ENCODE assay signal across 7 cellular contexts in genomic region chr15:101128191-101128590, GRCh38.
A peak's percentile ranks its signal among the peaks of the same experiment; 100 is the strongest.
DNase-seq lines count a peak whose midpoint lies in the region; ATAC-seq and TF ChIP-seq lines count a peak whose summit lies in the region.

No MANE protein-coding gene starts in this region.

- H3K27me3 Mint-ChIP-seq in stimulated activated naive CD8-positive, alpha-beta T cell treated with anti-CD3 and anti-CD28 coated beads, Interleukin-15, amount 100 ng/mL, for 72 hours, result no peaks in the 10 kb centered on the region

- TF ChIP-seq POLR2A in lower leg skin (IDR thresholded peaks at IDR 0.05), result no peak

- intact Hi-C loops in lower leg skin (cut with DNase I; ENCODE audit: low total_unique reads), result no loop called here

- WGBS in lower leg skin, 2 donors, result 41 to 48% methylated on average over 7 of the region's 7 CpGs

- peaks cover 4 to 5% of the 10 kb centered on the region in 2 donors for H3K9me3 Mint-ChIP-seq in stimulated activated naive CD8-positive, alpha-beta T cell treated with anti-CD3 and anti-CD28 coated beads, Interleukin-15, amount 100 ng/mL, for 72 hours

- TF ChIP-seq CTCF in VCaP (conservative IDR thresholded peaks at IDR 0.05) (no peak), lower leg skin (IDR thresholded peaks at IDR 0.05) (no peak)

- peak overlapping the region; percentile 81 to 83 for H3K4me3 Mint-ChIP-seq in stimulated activated naive CD8-positive, alpha-beta T cell treated with anti-CD3 and anti-CD28 coated beads, Interleukin-15, amount 100 ng/mL, for 72 hours

- H3K4me3 ChIP-seq in lower leg skin (ENCODE audit: low read depth, poor library complexity, severe bottlenecking), result no peak overlapping the region

- peak overlapping the region; percentile 62 for H3K27ac ChIP-seq in VCaP

- H3K4me1 Mint-ChIP-seq in stimulated activated naive CD8-positive, alpha-beta T cell treated with anti-CD3 and anti-CD28 coated beads, Interleukin-15, amount 100 ng/mL, for 72 hours, result peaks cover 69% of the 10 kb centered on the region

- peak overlapping the region; percentile 98 to 99 for H3K27ac Mint-ChIP-seq in stimulated activated naive CD8-positive, alpha-beta T cell treated with anti-CD3 and anti-CD28 coated beads, Interleukin-15, amount 100 ng/mL, for 72 hours

- no peak for ATAC-seq in stimulated activated naive CD8-positive, alpha-beta T cell treated with anti-CD3 and anti-CD28 coated beads, Interleukin-15, amount 100 ng/mL, for 72 hours

- DNase-seq in HK-2 (ENCODE audit: unreplicated experiment), result peak; percentile 16
- DNase-seq in glomerular visceral epithelial cell (ENCODE audit: extremely low spot score), result peak; percentile 77
- DNase-seq in stimulated activated naive CD8-positive, alpha-beta T cell treated with anti-CD3 and anti-CD28 coated beads, Interleukin-15, amount 100 ng/mL, for 72 hours, result no peak
- no peak for DNase-seq in lower leg skin (ENCODE audit: low spot score in 2 of 2)
- no peak for DNase-seq in activated gamma-delta T cell (lab: John Stamatoyannopoulos, UW)
- no peak for DNase-seq in HT-29 (ENCODE audit: low spot score)

Comparison
In these comparisons a context has a peak if more than half of its experiments do, and no peak if none do; other contexts are left out.
1. DNase-seq: peak in HK-2 (single experiment) and glomerular visceral epithelial cell (single experiment); none in stimulated activated naive CD8-positive, alpha-beta T cell treated with anti-CD3 and anti-CD28 coated beads, Interleukin-15, amount 100 ng/mL, for 72 hours (0 of 2), lower leg skin (0 of 2), activated gamma-delta T cell (single experiment) and HT-29 (single experiment).